ENCODE assay signal across 13 cellular contexts in the genomic region with DNA sequence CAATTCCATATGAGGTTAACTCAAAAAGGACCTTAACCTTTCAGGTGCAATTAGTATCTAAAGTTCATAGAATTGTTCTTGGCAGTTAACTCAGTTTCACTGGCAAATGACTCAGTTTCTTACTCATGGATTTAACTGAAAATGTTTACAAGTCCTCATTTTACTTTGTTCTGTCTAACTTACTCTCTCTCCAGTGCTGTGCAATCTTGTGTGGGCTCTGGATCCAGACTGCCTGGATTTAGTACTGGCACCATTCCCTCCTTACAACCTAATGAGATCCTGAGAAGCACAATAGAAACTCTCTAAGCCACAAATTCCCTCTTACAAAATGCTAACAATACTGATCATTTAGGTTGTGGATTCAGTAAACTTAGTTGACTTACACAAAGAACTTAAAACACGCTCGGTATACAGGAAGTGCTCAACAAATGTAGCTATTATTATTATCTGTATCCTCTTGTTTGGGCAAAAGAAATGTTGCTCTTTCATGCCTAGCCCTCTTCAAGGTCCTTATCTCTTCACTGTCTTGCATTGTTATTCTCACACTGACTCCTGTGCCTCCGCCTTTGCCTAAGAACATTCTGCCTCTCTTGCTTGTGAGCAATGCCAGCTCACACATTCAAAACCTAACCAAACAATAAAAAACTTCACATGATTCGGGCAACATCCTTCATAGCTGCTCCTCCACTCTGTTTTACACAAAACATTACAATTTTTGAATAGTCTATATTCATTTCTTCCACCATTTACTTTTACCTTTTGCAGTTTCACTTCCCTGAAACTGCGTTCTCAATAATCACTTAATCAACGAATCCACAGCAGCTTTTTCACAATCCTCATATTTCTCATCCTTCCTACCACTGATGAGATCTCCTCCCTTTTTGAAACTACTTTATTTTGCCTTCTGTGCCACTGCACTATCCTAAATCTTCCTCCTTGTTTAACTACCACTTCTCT.
A peak's percentile ranks its signal among the peaks of the same experiment; 100 is the strongest.
DNase-seq lines count a peak whose midpoint lies in the region; ATAC-seq, FAIRE-seq and TF ChIP-seq lines count a peak whose summit lies in the region.
"Had no signal": no experiment of that assay in that cellular context is flagged by ENCODE, and none has a peak within 500 bp of the region (broad histone marks: within the 10 kb centered on the region; RNA-seq: fewer than 3 reads in every experiment).

No MANE protein-coding gene starts in this region.

- no peaks in the 10 kb centered on the region; the same call in 2 of the 3 replicates for H3K9me3 ChIP-seq in GM12878 (replicated peaks; ENCODE audit: control insufficient read depth, insufficient read depth, low read length)

- peaks cover 7 to 15% of the 10 kb centered on the region in 2 donors for H3K36me3 Mint-ChIP-seq in naive B cell
- H3K36me3 Mint-ChIP-seq: stimulated activated effector memory CD8-positive, alpha-beta T cell treated with anti-CD3 and anti-CD28 coated beads, Interleukin-12 subunit alpha, Interleukin-12 subunit beta, amount 100 ng/mL, for 72 hours had no signal

- no peak for FAIRE-seq in GM12878 (lab: Jason Lieb, UNC)

- RAD21 ChIA-PET in GM12878 (lab: Charles Lee; ENCODE audit: unreplicated experiment) = no interaction called here

- no peak for TF ChIP-seq POLR2A in GM12878 (IDR thresholded peaks at IDR 0.05; ENCODE audit: low read depth, low read length)

- no peaks in the 10 kb centered on the region for H3K79me2 ChIP-seq in GM12878 (ENCODE audit: control insufficient read depth, insufficient read depth, low read length)

- no peaks in the 10 kb centered on the region for H3K27me3 Mint-ChIP-seq in naive B cell
- H3K27me3 Mint-ChIP-seq: CD4-positive, alpha-beta T cell had no signal

- in situ Hi-C loops in GM12878 (cut with MboI) = no loop called here

- SMC1A ChIA-PET in GM12878 (lab: Charles Lee; ENCODE audit: uncharacterized antibody, unreplicated experiment) = interaction anchor here (0.6 to 0.9 kb wide), 2 partner anchors 15 to 198 kb away, joined by 3 to 5 read pairs; no protein-coding TSS in a partner anchor

- TF ChIP-seq CTCF in GM12878 (IDR thresholded peaks at IDR 0.05 in 2 of 3, conservative IDR thresholded peaks at IDR 0.05 in 1 of 3; ENCODE audit: control insufficient read depth in 2 of 3, extremely low read depth in 1 of 3, insufficient read depth in 1 of 3, low read depth in 3 of 3, low read length in 3 of 3) = no peak

- peak overlapping the region; percentile 0 to 95 (median 36) for H3K27ac Mint-ChIP-seq in naive B cell
- H3K27ac Mint-ChIP-seq: activated T-helper 2 cell treated with anti-CD3 and anti-CD28 coated beads, Interferon-gamma antibody, Interleukin-2, Interleukin-4, amounts not matched to agents 10 μg/mL and 5 μg/mL and 100 μg/mL, durations not matched to agents 14 hours and 24 hours and 36 hours; CD4-positive, alpha-beta T cell; stimulated activated effector memory CD8-positive, alpha-beta T cell treated with anti-CD3 and anti-CD28 coated beads, Interleukin-12 subunit alpha, Interleukin-12 subunit beta, amount 100 ng/mL, for 72 hours had no signal

- ATAC-seq in HG02870 (IDR thresholded peaks at IDR 0.05; ENCODE audit: unreplicated experiment) = peak; percentile 55
- peak; percentile 66 for ATAC-seq in GM12878
- ATAC-seq in naive B cell (ENCODE audit: low read depth in 2 of 2) = peak; percentile 40 to 47
- no peak for ATAC-seq in HG03521 (IDR thresholded peaks at IDR 0.05; ENCODE audit: unreplicated experiment)
- ATAC-seq in HG03196 (IDR thresholded peaks at IDR 0.05; ENCODE audit: unreplicated experiment) = no peak
- ATAC-seq: stimulated activated effector memory CD8-positive, alpha-beta T cell treated with anti-CD3 and anti-CD28 coated beads, Interleukin-12 subunit alpha, Interleukin-12 subunit beta, amount 100 ng/mL, for 72 hours had no signal

- BruUV-seq in GM12878 (replicated peaks; lab: Mats Ljungman, UMichigan) = no TSS peak

- peak; percentile 17 for DNase-seq in GM04504 (ENCODE audit: low read depth)
- no peak for DNase-seq in GM12878 (ENCODE audit: low read depth, low spot score)
- no peak for DNase-seq in naive B cell
- DNase-seq in epidermal melanocyte (ENCODE audit: insufficient read length, low spot score) = no peak
- DNase-seq in stimulated activated CD4-positive, alpha-beta T cell treated with anti-CD3 and anti-CD28 coated beads, Interleukin-12 subunit alpha, Interleukin-12 subunit beta, amount 100 ng/mL, for 4 hours = no peak
- DNase-seq: CD4-positive, alpha-beta T cell; hypothalamus; spleen had no signal

- POLR2A ChIA-PET in GM12878 (lab: Charles Lee) = no interaction called here

- intact Hi-C loops in GM12878 (cut with micrococcal nuclease; ENCODE audit: unreplicated experiment) = no loop called here

- TF ChIP-seq RAD21 in GM12878 (IDR thresholded peaks at IDR 0.05; ENCODE audit: insufficient read depth, low read depth, low read length) = no peak

- H3K4me3 ChIP-seq in GM12878 = no peak overlapping the region
- H3K4me3 ChIP-seq: spleen had no signal

- CTCF ChIA-PET in GM12878 (lab: Yijun Ruan, JAX) = interaction anchor here (0.7 kb wide), 1 partner anchor 19 kb away, joined by 3 read pairs; no protein-coding TSS in a partner anchor

- H2AFZ ChIP-seq in GM12878 (ENCODE audit: control insufficient read depth, low read depth, low read length) = no peak overlapping the region

- peak overlapping the region; percentile 14; the same call in 1 of the 2 replicates for H3K4me2 ChIP-seq in GM12878 (ENCODE audit: control insufficient read depth, insufficient read depth)

- H3K9me3 Mint-ChIP-seq in naive B cell = peaks cover 0 to 8% (median 0%) of the 10 kb centered on the region in 7 donors
- H3K9me3 Mint-ChIP-seq: stimulated activated effector memory CD8-positive, alpha-beta T cell treated with anti-CD3 and anti-CD28 coated beads, Interleukin-12 subunit alpha, Interleukin-12 subunit beta, amount 100 ng/mL, for 72 hours had no signal

- peaks cover 8% of the 10 kb centered on the region for H3K4me1 ChIP-seq in GM12878 (ENCODE audit: control insufficient read depth, insufficient read depth, low read length)
- H3K4me1 ChIP-seq: spleen had no signal

- H3K4me3 Mint-ChIP-seq in naive B cell = peak overlapping the region in 7 of 8 donors; percentile 33 to 75 (median 59)
- H3K4me3 Mint-ChIP-seq: CD4-positive, alpha-beta T cell; stimulated activated effector memory CD8-positive, alpha-beta T cell treated with anti-CD3 and anti-CD28 coated beads, Interleukin-12 subunit alpha, Interleukin-12 subunit beta, amount 100 ng/mL, for 72 hours had no signal

- no peaks in the 10 kb centered on the region for H3K36me3 ChIP-seq in GM12878 (ENCODE audit: control insufficient read depth in 2 of 2, insufficient read depth in 2 of 2, low read length in 1 of 2)

- peaks cover 13 to 17% (median 14%) of the 10 kb centered on the region in 3 donors for H3K4me1 Mint-ChIP-seq in naive B cell
- H3K4me1 Mint-ChIP-seq: stimulated activated effector memory CD8-positive, alpha-beta T cell treated with anti-CD3 and anti-CD28 coated beads, Interleukin-12 subunit alpha, Interleukin-12 subunit beta, amount 100 ng/mL, for 72 hours had no signal

- H3K9ac ChIP-seq in GM12878 (ENCODE audit: control insufficient read depth, insufficient read depth, low read length) = no peak overlapping the region

- no peaks in the 10 kb centered on the region for H3K27me3 ChIP-seq in GM12878 (replicated peaks in 1 of 2; ENCODE audit: control insufficient read depth in 2 of 2, insufficient read depth in 2 of 2, low read length in 1 of 2)
- H3K27me3 ChIP-seq: spleen had no signal

- TF ChIP-seq EP300 in GM12878 (IDR thresholded peaks at IDR 0.05; ENCODE audit: borderline replicate concordance in 1 of 2, control insufficient read depth in 1 of 2, low read depth in 2 of 2, low read length in 2 of 2) = no peak

- H4K20me1 ChIP-seq in GM12878 (ENCODE audit: control insufficient read depth, insufficient read depth) = no peaks in the 10 kb centered on the region

- H3K27ac ChIP-seq in GM12878 (ENCODE audit: control insufficient read depth, insufficient read depth) = no peak overlapping the region
- H3K27ac ChIP-seq: spleen had no signal

- WGBS in GM12878 (ENCODE audit: insufficient coverage, insufficient replicate concordance, low lambda C conversion rate, missing lambda C conversion rate) = 53% methylated on average over 6 of the region's 6 CpGs

TF ChIP-seq in GM12878, 131 proteins besides CTCF, POLR2A, EP300 and RAD21:
- TF ChIP-seq, protein P1, sequence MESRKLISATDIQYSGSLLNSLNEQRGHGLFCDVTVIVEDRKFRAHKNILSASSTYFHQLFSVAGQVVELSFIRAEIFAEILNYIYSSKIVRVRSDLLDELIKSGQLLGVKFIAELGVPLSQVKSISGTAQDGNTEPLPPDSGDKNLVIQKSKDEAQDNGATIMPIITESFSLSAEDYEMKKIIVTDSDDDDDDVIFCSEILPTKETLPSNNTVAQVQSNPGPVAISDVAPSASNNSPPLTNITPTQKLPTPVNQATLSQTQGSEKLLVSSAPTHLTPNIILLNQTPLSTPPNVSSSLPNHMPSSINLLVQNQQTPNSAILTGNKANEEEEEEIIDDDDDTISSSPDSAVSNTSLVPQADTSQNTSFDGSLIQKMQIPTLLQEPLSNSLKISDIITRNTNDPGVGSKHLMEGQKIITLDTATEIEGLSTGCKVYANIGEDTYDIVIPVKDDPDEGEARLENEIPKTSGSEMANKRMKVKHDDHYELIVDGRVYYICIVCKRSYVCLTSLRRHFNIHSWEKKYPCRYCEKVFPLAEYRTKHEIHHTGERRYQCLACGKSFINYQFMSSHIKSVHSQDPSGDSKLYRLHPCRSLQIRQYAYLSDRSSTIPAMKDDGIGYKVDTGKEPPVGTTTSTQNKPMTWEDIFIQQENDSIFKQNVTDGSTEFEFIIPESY (IDR thresholded peaks at IDR 0.05) = no peak
- TF ChIP-seq SPI1 (IDR thresholded peaks at IDR 0.05; ENCODE audit: borderline replicate concordance, insufficient read depth, low read depth, low read length) (peak; percentile 55; the same call in 1 of the 2 replicates), ZNF384 (IDR thresholded peaks at IDR 0.05; ENCODE audit: borderline replicate concordance, low read depth, low read length) (no peak), ESRRA (IDR thresholded peaks at IDR 0.05; ENCODE audit: low read length) (no peak), KAT2A (conservative IDR thresholded peaks at IDR 0.05; ENCODE audit: control insufficient read depth, low read depth, low read length) (no peak), SIX5 (IDR thresholded peaks at IDR 0.05; ENCODE audit: low read depth, low read length, severe bottlenecking) (no peak), SREBF1 (IDR thresholded peaks at IDR 0.05; ENCODE audit: low read length) (no peak)

Comparison
In these comparisons a context has a peak if more than half of its experiments do, and no peak if none do; other contexts are left out.
1. ATAC-seq: peak in HG02870 (single experiment), GM12878 (single experiment) and naive B cell (2 of 2); none in HG03521 (single experiment) and HG03196 (single experiment).